21 cellular contexts compared by ENCODE assay signal in genomic region chr7:7851991-7852390, GRCh38.
"Had no signal": no experiment of that assay in that cellular context is flagged by ENCODE, and none has a peak within 500 bp of the region (broad histone marks: within the 10 kb centered on the region; RNA-seq: fewer than 3 reads in every experiment).

No MANE protein-coding gene starts in this region.

- H3K27ac Mint-ChIP-seq: naive thymus-derived CD8-positive, alpha-beta T cell; neural progenitor cell; progenitor cell of endocrine pancreas had no signal

- DNase-seq: cortex of kidney; dorsolateral prefrontal cortex; effector CD8-positive, alpha-beta T cell; heart left ventricle; hippocampal formation; kidney glomerular epithelial cell; mesendoderm; mucosa of descending colon; naive thymus-derived CD8-positive, alpha-beta T cell; nucleus accumbens; ovary; right cardiac atrium; small intestine; stimulated activated CD4-positive, alpha-beta T cell treated with anti-CD3 and anti-CD28 coated beads, Interleukin-12 subunit alpha, Interleukin-12 subunit beta, amount 100 ng/mL, for 4 hours; stimulated activated naive CD4-positive, alpha-beta T cell treated with Interleukin-2 at 50 U/mL for 16 hours; tibial artery; upper lobe of left lung; uterus had no signal

- H3K4me1 Mint-ChIP-seq: neural progenitor cell had no signal

- ATAC-seq: esophagus mucosa; heart left ventricle; mucosa of descending colon; naive thymus-derived CD8-positive, alpha-beta T cell; right cardiac atrium had no signal

- H3K27me3 Mint-ChIP-seq: naive thymus-derived CD8-positive, alpha-beta T cell; progenitor cell of endocrine pancreas had no signal

- H3K4me3 Mint-ChIP-seq: neural progenitor cell had no signal
